6 cellular contexts compared by ENCODE assay signal in the genomic region with DNA sequence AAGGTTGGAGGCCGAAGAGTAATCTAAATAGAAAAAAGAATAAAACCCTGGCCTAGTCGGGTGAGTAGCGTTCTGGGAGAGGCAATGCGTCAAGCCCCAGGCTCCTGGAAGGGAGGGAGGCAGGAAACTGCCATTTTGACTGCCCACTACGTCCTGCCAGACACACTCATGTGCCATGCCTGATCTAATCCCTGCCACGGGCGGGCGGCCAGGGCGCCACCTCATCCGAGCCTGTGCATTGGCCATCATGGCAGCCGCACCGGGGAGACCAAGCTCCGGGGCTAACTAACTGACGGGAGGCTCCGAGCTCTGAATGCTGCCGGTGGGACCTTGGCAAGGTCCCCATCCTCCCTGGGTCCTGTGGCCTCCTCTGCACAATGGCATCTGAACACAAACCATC.
"Had no signal": no experiment of that assay in that cellular context is flagged by ENCODE, and none has a peak within 500 bp of the region (broad histone marks: within the 10 kb centered on the region; RNA-seq: fewer than 3 reads in every experiment).

No MANE protein-coding gene starts in this region.

- H3K27ac ChIP-seq: KMS-11 had no signal

- H3K4me3 Mint-ChIP-seq: GM23338, H9, IgD-negative memory B cell had no signal

- H3K4me3 ChIP-seq: GM23338 had no signal

- H3K27me3 Mint-ChIP-seq: IgD-negative memory B cell had no signal

- DNase-seq: H9, HCEC 1CT, KBM-7 had no signal

- H3K9me3 Mint-ChIP-seq: GM23338, H9, IgD-negative memory B cell had no signal

- ATAC-seq: GM23338 had no signal
